ENCODE assay signal across 13 cellular contexts in genomic region chrX:72609313-72609712, GRCh38. TPM values are rescaled to one million over a fixed set of nuclear protein-coding genes. Genes with fewer than 3 reads are reported as not detected.
A peak's percentile ranks its signal among the peaks of the same experiment; 100 is the strongest.
DNase-seq lines count a peak whose midpoint lies in the region; ATAC-seq, FAIRE-seq and TF ChIP-seq lines count a peak whose summit lies in the region.
"Had no signal": no experiment of that assay in that cellular context is flagged by ENCODE, and none has a peak within 500 bp of the region (broad histone marks: within the 10 kb centered on the region; RNA-seq: fewer than 3 reads in every experiment).

No MANE protein-coding gene starts in this region.

- intact Hi-C loops in prostate gland (cut with DNase I) = loop anchor here (10.0 kb wide), 1 partner anchor 655 kb away; no protein-coding TSS in a partner anchor

- H3K4me3 ChIP-seq in A549 = no peak overlapping the region
- H3K4me3 ChIP-seq in RWPE2 (ENCODE audit: severe bottlenecking) = no peak overlapping the region
- H3K4me3 ChIP-seq in fibroblast of mammary gland (ENCODE audit: control insufficient read depth, low read depth, low read length) = no peak overlapping the region
- no peak overlapping the region for H3K4me3 ChIP-seq in prostate gland
- H3K4me3 ChIP-seq: BLaER1 treated with 17β-estradiol and CSF1 and Interleukin-3, amounts not matched to agents 10 nM and 100 nM; HAP-1 had no signal

- H3K27me3 ChIP-seq in RWPE2 (ENCODE audit: insufficient read depth, poor library complexity, severe bottlenecking) (no peaks in the 10 kb centered on the region), prostate gland (replicated peaks; ENCODE audit: insufficient read depth) (no peaks in the 10 kb centered on the region)

- TF ChIP-seq RAD21 in A549 (conservative IDR thresholded peaks at IDR 0.05 in 1 of 2, IDR thresholded peaks at IDR 0.05 in 1 of 2) = peak; percentile 32 to 34; a peak in 2 of 5 replicates

- H3K36me3 ChIP-seq in RWPE2 (ENCODE audit: low read depth) (peaks cover 7% of the 10 kb centered on the region; the same call in 1 of the 2 replicates), prostate gland (no peaks in the 10 kb centered on the region)
- H3K36me3 ChIP-seq: BLaER1 treated with 17β-estradiol and CSF1 and Interleukin-3, amounts not matched to agents 10 nM and 100 nM had no signal

- DNase-seq in A549 (ENCODE audit: low read depth in 1 of 2, low spot score in 1 of 2) (peak; percentile 13 to 36), HCEC 1CT (peak; percentile 5), RWPE2 (ENCODE audit: low spot score) (no peak), fibroblast of mammary gland (ENCODE audit: low read depth) (peak; percentile 30), prostate gland (ENCODE audit: low spot score) (no peak), amygdala (lab: John Stamatoyannopoulos, UW) (no peak)
- DNase-seq in activated CD4-positive, alpha-beta T cell treated with anti-CD3 and anti-CD28 coated beads for 1 hour = no peak
- DNase-seq: activated T-cell treated with anti-CD3 and anti-CD28 coated beads, Interleukin-2, amount 50 U/mL, for 1 hour; NCI-H226; T-helper 2 cell had no signal

- H3K27ac ChIP-seq in A549 = peak overlapping the region in 1 of 2 experiments; percentile 2; a peak in 1 of 6 replicates
- H3K27ac ChIP-seq in RWPE2 (ENCODE audit: poor library complexity, severe bottlenecking) = no peak overlapping the region
- H3K27ac ChIP-seq in prostate gland = no peak overlapping the region
- H3K27ac ChIP-seq: BLaER1 treated with 17β-estradiol and CSF1 and Interleukin-3, amounts not matched to agents 10 nM and 100 nM had no signal

- peak; percentile 36; the same call in 2 of the 3 replicates for TF ChIP-seq CTCF in A549 (IDR thresholded peaks at IDR 0.05)
- TF ChIP-seq CTCF in RWPE2 (IDR thresholded peaks at IDR 0.05; ENCODE audit: poor library complexity, severe bottlenecking) = peak; percentile 42
- peak; percentile 22 for TF ChIP-seq CTCF in fibroblast of mammary gland (conservative IDR thresholded peaks at IDR 0.05; ENCODE audit: control insufficient read depth, insufficient read depth, low read depth, low read length)
- TF ChIP-seq CTCF in prostate gland (IDR thresholded peaks at IDR 0.05) = peak in 1 of 4 experiments; percentile 23

- H3K4me1 ChIP-seq in A549 (peaks cover 12% of the 10 kb centered on the region; the same call in 2 of the 3 replicates), RWPE2 (ENCODE audit: insufficient read depth, poor library complexity, severe bottlenecking) (no peaks in the 10 kb centered on the region), prostate gland (replicated peaks) (no peaks in the 10 kb centered on the region)
- H3K4me1 ChIP-seq: BLaER1 treated with 17β-estradiol and CSF1 and Interleukin-3, amounts not matched to agents 10 nM and 100 nM; HAP-1 had no signal

- H3K4me2 ChIP-seq in A549 = no peak overlapping the region
- H3K4me2 ChIP-seq: BLaER1 treated with 17β-estradiol and CSF1 and Interleukin-3, amounts not matched to agents 10 nM and 100 nM had no signal

- POLR2A ChIA-PET in A549 (lab: Yijun Ruan, JAX) = no interaction called here

- CTCF ChIA-PET in A549 (lab: Yijun Ruan, JAX) = no interaction called here

- WGBS in A549 (ENCODE audit: missing lambda C conversion rate) = 54% methylated on average over 2 of the region's 2 CpGs
- 75% methylated on average over 2 of the region's 2 CpGs for WGBS in prostate gland

- TF ChIP-seq EP300 in A549 (IDR thresholded peaks at IDR 0.05) = no peak

- ATAC-seq in A549 (peak; percentile 78 to 84; a peak in 5 of 6 replicates), RWPE2 (ENCODE audit: low read depth) (peak; percentile 51; the same call in 1 of the 3 replicates), HG03095 (IDR thresholded peaks at IDR 0.05; ENCODE audit: unreplicated experiment) (no peak)

- FAIRE-seq in A549 (lab: Jason Lieb, UNC) = peak; percentile 100

- H3K9me3 ChIP-seq in A549 (no peaks in the 10 kb centered on the region), RWPE2 (ENCODE audit: severe bottlenecking) (no peaks in the 10 kb centered on the region), prostate gland (no peaks in the 10 kb centered on the region)
- H3K9me3 ChIP-seq: BLaER1 treated with 17β-estradiol and CSF1 and Interleukin-3, amounts not matched to agents 10 nM and 100 nM; HAP-1 had no signal

- TF ChIP-seq POLR2A in A549 (IDR thresholded peaks at IDR 0.05; ENCODE audit: low read length) = no peak
- no peak for TF ChIP-seq POLR2A in prostate gland (IDR thresholded peaks at IDR 0.05)

TF ChIP-seq in A549, 52 proteins besides CTCF, POLR2A, EP300 and RAD21:
- TF ChIP-seq SMC3 (IDR thresholded peaks at IDR 0.05) (peak; percentile 38; the same call in 2 of the 3 replicates), ATOH8 (CRISPR knock-in tag; IDR thresholded peaks at IDR 0.05; ENCODE audit: low read depth) (no peak)

RNA-seq across cellular contexts. Expression of gene HDAC8, which starts 36.7 kb away (rescaled TPM):
- polyA plus RNA-seq in A549 (2011; rRNA removed) (37.0 and 38.3 TPM in 2 replicates), A549 (2017; fragmentation: RNase III; extraction: RNeasy Plus Mini Kit Qiagen cat#74134 plus additional on column Dnase treatment) (28.6 to 29.3 TPM (median 28.7 TPM) in 3 replicates)
- 14.3 and 15.8 TPM in 2 replicates for polyA plus RNA-seq in A549 (2012; cell fraction: cytosol; rRNA removed)
- polyA plus RNA-seq in A549 (2012; cell fraction: nucleus; rRNA removed) = 8.9 and 14.4 TPM in 2 replicates
- polyA minus RNA-seq in A549 (2011; rRNA and poly(A)+ RNA removed) = 43.5 and 43.9 TPM in 2 replicates
- total RNA-seq in prostate gland = 10 to 100 TPM; 25.3 to 32.3 TPM

Comparison
In these comparisons a context has a peak if more than half of its experiments do, and no peak if none do; other contexts are left out.
1. DNase-seq: peak in A549 (2 of 2), HCEC 1CT (single experiment) and fibroblast of mammary gland (single experiment); none in RWPE2 (single experiment), prostate gland (single experiment), activated CD4-positive, alpha-beta T cell treated with anti-CD3 and anti-CD28 coated beads for 1 hour (single experiment) and amygdala (0 of 56).